26 cellular contexts compared by ENCODE assay signal in genomic region chr3:13521309-13521708, GRCh38. TPM values are rescaled to one million over a fixed set of nuclear protein-coding genes. Genes with fewer than 3 reads are reported as not detected.
"Had no signal": no experiment of that assay in that cellular context is flagged by ENCODE, and none has a peak within 500 bp of the region (broad histone marks: within the 10 kb centered on the region; RNA-seq: fewer than 3 reads in every experiment).

No MANE protein-coding gene starts in this region.

- H3K36me3 ChIP-seq: neutrophil, ovary, right lobe of liver, sigmoid colon, stomach, thoracic aorta, thyroid gland, tibial nerve, upper lobe of left lung, uterus had no signal

- FAIRE-seq: small intestine had no signal

- H3K79me2 ChIP-seq: parathyroid adenoma had no signal

- H2AFZ ChIP-seq: parathyroid adenoma had no signal

- ATAC-seq: naive thymus-derived CD8-positive, alpha-beta T cell; psoas muscle; right cardiac atrium; right lobe of liver; stimulated activated effector memory CD8-positive, alpha-beta T cell treated with anti-CD3 and anti-CD28 coated beads, Interleukin-12 subunit alpha, Interleukin-12 subunit beta, amount 100 ng/mL, for 72 hours; stimulated activated naive B cell treated with anti-CD40 and anti-IgM and Interleukin-4, amounts not matched to agents 10 μg/mL and 1 μg/mL and 100 μg/mL, for 72 hours had no signal

- H3K27ac ChIP-seq: neutrophil, ovary, parathyroid adenoma, psoas muscle, right lobe of liver, sigmoid colon, stomach, thoracic aorta, thyroid gland, upper lobe of left lung, uterus had no signal

- DNase-seq: naive thymus-derived CD8-positive, alpha-beta T cell; nephron progenitor cell; nucleus accumbens; ovary; right lobe of liver; sigmoid colon; small intestine; stimulated activated CD4-positive, alpha-beta T cell treated with anti-CD3 and anti-CD28 coated beads, Interleukin-15, amount 100 ng/mL, for 24 hours; stimulated activated CD4-positive, alpha-beta T cell treated with anti-CD3 and anti-CD28 coated beads, Interleukin-2, amount 100 ng/mL, for 24 hours; stimulated activated CD4-positive, alpha-beta T cell treated with anti-CD3 and anti-CD28 coated beads, Interleukin-2, amount 100 ng/mL, for 48 hours; stimulated activated CD4-positive, alpha-beta T cell treated with anti-CD3 and anti-CD28 coated beads, Interleukin-4, amount 100 ng/mL, for 24 hours; stimulated activated naive B cell treated with anti-CD40 and anti-IgM and Interleukin-4, amounts not matched to agents 10 μg/mL and 1 μg/mL and 100 μg/mL, for 72 hours; stimulated activated naive CD4-positive, alpha-beta T cell treated with Interleukin-2 at 50 U/mL for 16 hours; stomach; thyroid gland; trophoblast cell; upper lobe of left lung; uterus had no signal

- H3K9me3 ChIP-seq: neutrophil, ovary, psoas muscle, right lobe of liver, sigmoid colon, stomach, thoracic aorta, thyroid gland, tibial nerve, upper lobe of left lung, uterus had no signal

- H3K4me3 ChIP-seq: ovary, psoas muscle, right lobe of liver, sigmoid colon, stomach, thoracic aorta, thyroid gland, tibial nerve, upper lobe of left lung, uterus had no signal

- H3K27me3 ChIP-seq: neutrophil, ovary, sigmoid colon, thyroid gland, tibial nerve, upper lobe of left lung, uterus had no signal

- H3K4me1 ChIP-seq: parathyroid adenoma, psoas muscle, upper lobe of left lung, uterus had no signal

- H3K9ac ChIP-seq: parathyroid adenoma had no signal

RNA-seq across cellular contexts. Expression of gene FBLN2, which starts 27.6 kb away (rescaled TPM):
- total RNA-seq: natural killer cell treated with Interleukin-12 subunit alpha and Interleukin-12 subunit beta and Interleukin-15 and Interleukin-18, amount 100 ng/mL, for 72 hours had no signal
